8 cellular contexts compared by ENCODE assay signal in genomic region chrX:119693032-119693995, GRCh38. TPM values are rescaled to one million over a fixed set of nuclear protein-coding genes. Genes with fewer than 3 reads are reported as not detected.
DNase-seq lines count a peak whose midpoint lies in the region; ATAC-seq and TF ChIP-seq lines count a peak whose summit lies in the region.

TSS of gene SEPTIN6 (minus strand) at chrX:119693168. CDS start at chrX:119693105, 63 bp downstream.

- peak within 1 kb of the TSS; percentile 42 for H3K4me2 ChIP-seq in IMR-90 (ENCODE audit: low read depth, low read length)

- peaks cover 3% of the 10 kb centered on the region; the same call in 1 of the 2 replicates for H3K4me1 ChIP-seq in IMR-90 (ENCODE audit: control insufficient read depth, insufficient read depth, low read length)
- peaks cover 0 to 23% (median 0%) of the 10 kb centered on the region in 3 donors for H3K4me1 ChIP-seq in gastroesophageal sphincter

- TF ChIP-seq CTCF in IMR-90 (conservative IDR thresholded peaks at IDR 0.05; ENCODE audit: low read depth, low read length) (no peak), gastroesophageal sphincter (IDR thresholded peaks at IDR 0.05) (peak in 2 of 4 experiments; percentile 23 to 25)

- no TSS peak for BruUV-seq in IMR-90 (replicated peaks; lab: Mats Ljungman, UMichigan)

- no peak within 1 kb of the TSS for H3K14ac ChIP-seq in IMR-90 (replicated peaks; ENCODE audit: low read depth, low read length)

- DNase-seq in DMS79 (lab: John Stamatoyannopoulos, UW) (peak; percentile 86), IMR-90 (peak; percentile 52), SHP77 treated with DMSO at 0.1 percent for 48 hours (lab: John Stamatoyannopoulos, UW) (peak; percentile 29), nucleus accumbens (lab: John Stamatoyannopoulos, UW) (peak in 42 of 56 donors; percentile 0 to 61 (median 16))
- DNase-seq in activated effector memory CD4-positive, alpha-beta T cell treated with anti-CD3 and anti-CD28 coated beads, Interleukin-2, amount 50 U/mL, for 16 hours = peak; percentile 93

- no peak within 1 kb of the TSS for H4K5ac ChIP-seq in IMR-90 (ENCODE audit: low read depth, low read length)

- H2BK120ac ChIP-seq in IMR-90 (ENCODE audit: low read depth, low read length) = peak within 1 kb of the TSS; percentile 34; the same call in 1 of the 2 replicates

- no peaks in the 10 kb centered on the region for H3K9me3 ChIP-seq in IMR-90 (ENCODE audit: control insufficient read depth, insufficient read depth, low read length)
- no peaks in the 10 kb centered on the region for H3K9me3 ChIP-seq in gastroesophageal sphincter

- peaks cover 6% of the 10 kb centered on the region; the same call in 1 of the 2 replicates for H3K9me1 ChIP-seq in IMR-90 (ENCODE audit: insufficient read depth, low read length)

- no CpG with 5 or more reads among the region's 59 CpGs for WGBS in IMR-90 (ENCODE audit: extremely low coverage in 2 of 2, insufficient read length in 1 of 2), 2 experiments
- no CpG with 5 or more reads among the region's 59 CpGs for WGBS in gastroesophageal sphincter (ENCODE audit: low coverage in 1 of 2), 2 donors

- H2AK9ac ChIP-seq in IMR-90 (replicated peaks; ENCODE audit: low read depth, low read length, poor library complexity) = peak within 1 kb of the TSS; percentile 55

- CTCF ChIA-PET in IMR-90 (lab: Yijun Ruan, JAX) = interaction anchor here (0.6 to 1.0 kb wide), 2 partner anchors 9 to 96 kb away, joined by 3 to 8 read pairs; no protein-coding TSS in a partner anchor

- TF ChIP-seq EP300 in gastroesophageal sphincter (IDR thresholded peaks at IDR 0.05) = no peak

- POLR2A ChIA-PET in IMR-90 (lab: Charles Lee; ENCODE audit: unreplicated experiment) = no interaction called here

- intact Hi-C loops in IMR-90 (cut with micrococcal nuclease) = loop anchor here (2.0 to 10.0 kb wide), 2 partner anchors 61 to 159 kb away; partner anchors contain the start of genes SOWAHD and UPF3B

- H3K4me3 ChIP-seq in IMR-90 (ENCODE audit: insufficient read depth, low read depth, low read length) = peak within 1 kb of the TSS; percentile 88
- H3K4me3 ChIP-seq in gastroesophageal sphincter = peak within 1 kb of the TSS; percentile 65 to 78

- H3K36me3 ChIP-seq in IMR-90 (ENCODE audit: control insufficient read depth, insufficient read depth, low read length) = no peaks in the 10 kb centered on the region
- H3K36me3 ChIP-seq in gastroesophageal sphincter = no peaks in the 10 kb centered on the region

- dilution Hi-C loops in IMR-90 (cut with HindIII; ENCODE audit: low sequenced_read_pairs, unreplicated experiment) = no loop called here

- H4K91ac ChIP-seq in IMR-90 (ENCODE audit: insufficient read depth, low read depth, low read length) = no peak within 1 kb of the TSS; the same call in 1 of the 2 replicates

- no peak for TF ChIP-seq RAD21 in IMR-90 (IDR thresholded peaks at IDR 0.05; ENCODE audit: low read length)

- TF ChIP-seq POLR2A in IMR-90 (IDR thresholded peaks at IDR 0.05; ENCODE audit: low read depth, low read length) (peak; percentile 72; the same call in 1 of the 2 replicates), gastroesophageal sphincter (IDR thresholded peaks at IDR 0.05) (peak; percentile 58 to 59)

- H2AK5ac ChIP-seq in IMR-90 (ENCODE audit: low read depth, low read length) = no peak within 1 kb of the TSS

- peaks cover 0 to 10% of the 10 kb centered on the region in 2 experiments; a peak in 2 of 4 replicates for H3K79me1 ChIP-seq in IMR-90 (ENCODE audit: low read depth in 1 of 2, low read length in 2 of 2)

- H2AFZ ChIP-seq in IMR-90 (replicated peaks; ENCODE audit: low read length, poor library complexity) = peak within 1 kb of the TSS; percentile 93

- H3K18ac ChIP-seq in IMR-90 (ENCODE audit: low read depth, low read length) = no peak within 1 kb of the TSS; the same call in 1 of the 2 replicates

- H3K27ac ChIP-seq in IMR-90 (ENCODE audit: insufficient read depth, low read length) (peak within 1 kb of the TSS; percentile 24), gastroesophageal sphincter (peak within 1 kb of the TSS; percentile 73 to 91 (median 88)), temporal lobe (ENCODE audit: low read depth, low read length) (no peak within 1 kb of the TSS)

- no peak within 1 kb of the TSS for H2BK5ac ChIP-seq in IMR-90 (ENCODE audit: low read depth, low read length, poor library complexity, severe bottlenecking)

- in situ Hi-C loops in IMR-90 (cut with MboI; ENCODE audit: low sequenced_read_pairs) = no loop called here

- H3K27me3 ChIP-seq in IMR-90 (ENCODE audit: control insufficient read depth, insufficient read depth, low read length) = no peaks in the 10 kb centered on the region
- H3K27me3 ChIP-seq in gastroesophageal sphincter = no peaks in the 10 kb centered on the region

- H2BK15ac ChIP-seq in IMR-90 (ENCODE audit: low read depth, low read length) = no peak within 1 kb of the TSS

- H2BK20ac ChIP-seq in IMR-90 (ENCODE audit: low read depth, low read length) = no peak within 1 kb of the TSS

- H3K23ac ChIP-seq in IMR-90 (ENCODE audit: low read depth, low read length) = no peak within 1 kb of the TSS

- H4K20me1 ChIP-seq in IMR-90 (ENCODE audit: insufficient read depth, low read length) = 0 out of 2 replicates have a peak, but pooled peaks cover 3% of the 10 kb centered on the region

- no peak within 1 kb of the TSS for H3K56ac ChIP-seq in IMR-90 (ENCODE audit: extremely low read depth, insufficient read depth, low read length)

- peak; percentile 61 for ATAC-seq in GM21526 (IDR thresholded peaks at IDR 0.05; ENCODE audit: low FRiP score, unreplicated experiment)
- peak; percentile 79 for ATAC-seq in IMR-90 (ENCODE audit: low read depth)
- ATAC-seq in gastroesophageal sphincter = peak; percentile 73

- peak within 1 kb of the TSS; percentile 35 to 60; a peak in 2 of 4 replicates for H4K8ac ChIP-seq in IMR-90 (ENCODE audit: low read depth in 2 of 2, low read length in 2 of 2)

- H3K4ac ChIP-seq in IMR-90 (ENCODE audit: low read depth, low read length) = peak within 1 kb of the TSS; percentile 47; the same call in 1 of the 2 replicates

- H3K9ac ChIP-seq in IMR-90 (ENCODE audit: low read depth, low read length) = peak within 1 kb of the TSS; percentile 55

TF ChIP-seq in IMR-90, 13 proteins besides CTCF, POLR2A, EP300 and RAD21:
- TF ChIP-seq BHLHE40 (IDR thresholded peaks at IDR 0.05; ENCODE audit: low read depth, low read length) = peak; percentile 60
- TF ChIP-seq MAFK (IDR thresholded peaks at IDR 0.05; ENCODE audit: low read depth, low read length) = no peak
- TF ChIP-seq MAZ (IDR thresholded peaks at IDR 0.05; ENCODE audit: borderline replicate concordance, low read depth, low read length) = peak; percentile 59

RNA-seq across cellular contexts. Expression of gene SEPTIN6, which starts in this region (rescaled TPM):
- total RNA-seq in IMR-90 (2012; rRNA removed) = 14.2 and 19.0 TPM in 2 replicates
- polyA plus RNA-seq in IMR-90 (2012; rRNA removed) = 13.9 and 16.2 TPM in 2 replicates
- polyA plus RNA-seq in IMR-90 (2012; cell fraction: cytosol; rRNA removed) = 10.4 and 13.4 TPM in 2 replicates
- 6.4 and 11.3 TPM in 2 replicates for polyA plus RNA-seq in IMR-90 (2012; cell fraction: nucleus; rRNA removed; ENCODE audit: low replicate concordance)
- 10 to 100 TPM; 19.3 to 97.9 (median 40.6) TPM for total RNA-seq in gastroesophageal sphincter
- 49.2 TPM for total RNA-seq in temporal lobe

Comparison
In these comparisons a context has a peak if more than half of its experiments do, and no peak if none do; other contexts are left out.
1. DNase-seq: peak in every context shown above with its lines; median percentile 93 in activated effector memory CD4-positive, alpha-beta T cell treated with anti-CD3 and anti-CD28 coated beads, Interleukin-2, amount 50 U/mL, for 16 hours; 86 in DMS79; 52 in IMR-90; 29 in SHP77 treated with DMSO at 0.1 percent for 48 hours; 16 in nucleus accumbens.